1 cellular context compared by ENCODE assay signal in the genomic region with DNA sequence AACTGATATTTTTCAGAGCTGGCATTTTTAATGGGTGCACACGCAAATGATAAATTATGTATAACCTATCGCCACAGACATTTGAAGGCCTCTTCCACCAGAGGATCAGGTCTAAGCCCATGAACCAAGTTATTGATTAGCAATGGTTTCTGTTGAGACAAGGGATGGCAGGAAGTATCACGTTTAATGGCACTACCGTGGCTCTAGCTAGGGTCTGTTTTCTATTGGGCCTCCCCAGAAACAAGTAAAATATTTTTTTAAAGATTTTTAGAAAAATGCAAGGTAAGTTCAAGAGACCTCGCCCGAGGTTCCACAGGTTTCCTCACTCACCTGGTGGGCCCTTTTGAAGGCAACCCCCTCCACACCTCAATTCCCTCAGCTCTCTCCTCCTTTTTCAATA.
TF ChIP-seq lines count a peak whose summit lies in the region.

No MANE protein-coding gene starts in this region.

TF ChIP-seq in endothelial cell of umbilical vein, 7 proteins besides CTCF, POLR2A, EP300 and RAD21 (continued from another document):
- TF ChIP-seq MAX (IDR thresholded peaks at IDR 0.05; ENCODE audit: insufficient read depth, insufficient read length), result no peak
- TF ChIP-seq GATA2 (IDR thresholded peaks at IDR 0.05; ENCODE audit: insufficient read depth, insufficient read length, low read depth, low read length), result no peak
- TF ChIP-seq POLR2AphosphoS5 (IDR thresholded peaks at IDR 0.05; ENCODE audit: insufficient read depth, low read depth, low read length), result no peak
- TF ChIP-seq MYC (IDR thresholded peaks at IDR 0.05; ENCODE audit: low read depth, low read length), result no peak
- no peak for TF ChIP-seq FOS (IDR thresholded peaks at IDR 0.05; ENCODE audit: borderline replicate concordance, insufficient read depth, low read length)
- no peak for TF ChIP-seq JUN (IDR thresholded peaks at IDR 0.05; ENCODE audit: borderline replicate concordance, insufficient read depth, insufficient read length, low read depth)
